ENCODE assay signal across 12 cellular contexts in genomic region chr6:24125980-24126379, GRCh38. TPM values are rescaled to one million over a fixed set of nuclear protein-coding genes. Genes with fewer than 3 reads are reported as not detected.
DNase-seq lines count a peak whose midpoint lies in the region; ATAC-seq, FAIRE-seq and TF ChIP-seq lines count a peak whose summit lies in the region.
"Had no signal": no experiment of that assay in that cellular context is flagged by ENCODE, and none has a peak within 500 bp of the region (broad histone marks: within the 10 kb centered on the region; RNA-seq: fewer than 3 reads in every experiment).

NRSN1 (plus strand) TSS chr6:24126215; CDS start chr6:24134328, 8,113 bp downstream.

- peaks cover 1% of the 10 kb centered on the region for H3K9me3 Mint-ChIP-seq in activated naive CD8-positive, alpha-beta T cell treated with anti-CD3 and anti-CD28 coated beads for 36 hours
- H3K9me3 Mint-ChIP-seq: T-helper 2 cell treated with Interferon-gamma antibody and Interleukin-4, amounts not matched to agents 5 μg/mL and 100 μg/mL, for 36 hours had no signal

- H3K27ac Mint-ChIP-seq in activated naive CD8-positive, alpha-beta T cell treated with anti-CD3 and anti-CD28 coated beads for 36 hours: no peak within 1 kb of the TSS
- H3K27ac Mint-ChIP-seq: T-helper 2 cell treated with Interferon-gamma antibody and Interleukin-4, amounts not matched to agents 5 μg/mL and 100 μg/mL, for 36 hours had no signal

- H3K36me3 Mint-ChIP-seq in activated naive CD8-positive, alpha-beta T cell treated with anti-CD3 and anti-CD28 coated beads for 36 hours: no peaks in the 10 kb centered on the region

- no peak within 1 kb of the TSS for H3K4me3 Mint-ChIP-seq in activated naive CD8-positive, alpha-beta T cell treated with anti-CD3 and anti-CD28 coated beads for 36 hours
- H3K4me3 Mint-ChIP-seq: T-helper 2 cell treated with Interferon-gamma antibody and Interleukin-4, amounts not matched to agents 5 μg/mL and 100 μg/mL, for 36 hours had no signal

- peak; percentile 70 for DNase-seq in D721Med (ENCODE audit: insufficient read length, low spot score)
- peak; percentile 89 for DNase-seq in NCI-H146 (lab: John Stamatoyannopoulos, UW)
- peak; percentile 8 for DNase-seq in activated naive CD8-positive, alpha-beta T cell treated with anti-CD3 and anti-CD28 coated beads for 36 hours
- peak in 1 of 2 donors; percentile 25 for DNase-seq in left colon
- no peak for DNase-seq in GM10248 (ENCODE audit: extremely low spot score)
- no peak for DNase-seq in activated CD4-positive, CD25-positive, alpha-beta regulatory T cell treated with anti-CD3 and anti-CD28 coated beads, Interleukin-2, amount 50 U/mL, for 72 hours
- DNase-seq: small intestine had no signal

- POLR2A ChIA-PET in GM10248 (lab: Yijun Ruan, JAX): no interaction called here

- CTCF ChIA-PET in GM10248 (lab: Yijun Ruan, JAX): no interaction called here

- intact Hi-C loops in left colon (cut with DNase I, micrococcal nuclease): no loop called here

- H3K27me3 Mint-ChIP-seq in activated naive CD8-positive, alpha-beta T cell treated with anti-CD3 and anti-CD28 coated beads for 36 hours: peaks cover 50% of the 10 kb centered on the region

- TF ChIP-seq CTCF in D721Med (IDR thresholded peaks at IDR 0.05; ENCODE audit: insufficient read depth, missing control alignments) (no peak), GM10248 (IDR thresholded peaks at IDR 0.05; ENCODE audit: control extremely low read depth, extremely low read depth, low read depth, missing control alignments) (no peak)

- ATAC-seq in left colon: peak; percentile 65
- ATAC-seq in HG03565 (IDR thresholded peaks at IDR 0.05; ENCODE audit: unreplicated experiment): no peak
- ATAC-seq in GM21526 (IDR thresholded peaks at IDR 0.05; ENCODE audit: low FRiP score, unreplicated experiment): no peak

- H3K4me1 Mint-ChIP-seq in activated naive CD8-positive, alpha-beta T cell treated with anti-CD3 and anti-CD28 coated beads for 36 hours: no peaks in the 10 kb centered on the region

- no peak for FAIRE-seq in D721Med (lab: Jason Lieb, UNC)
- FAIRE-seq: endometrium, G401.6, small intestine had no signal

RNA-seq across cellular contexts. Expression of gene NRSN1, which starts in this region (rescaled TPM):
- not detected for total RNA-seq in activated naive CD8-positive, alpha-beta T cell treated with anti-CD3 and anti-CD28 coated beads for 36 hours
- total RNA-seq in left colon: under 1 TPM; 0.12 to 0.45 TPM

Comparison
In these comparisons a context has a peak if more than half of its experiments do, and no peak if none do; other contexts are left out.
1. Peak in DNase-seq in activated naive CD8-positive, alpha-beta T cell treated with anti-CD3 and anti-CD28 coated beads for 36 hours; RNA of the gene not detected or under 1 TPM.
2. Peak in ATAC-seq in left colon; RNA of the gene not detected or under 1 TPM.
3. DNase-seq: peak in D721Med (single experiment) and NCI-H146 (single experiment); none in GM10248 (single experiment) and activated CD4-positive, CD25-positive, alpha-beta regulatory T cell treated with anti-CD3 and anti-CD28 coated beads, Interleukin-2, amount 50 U/mL, for 72 hours (single experiment).